ENCODE assay signal across 22 cellular contexts in the genomic region with DNA sequence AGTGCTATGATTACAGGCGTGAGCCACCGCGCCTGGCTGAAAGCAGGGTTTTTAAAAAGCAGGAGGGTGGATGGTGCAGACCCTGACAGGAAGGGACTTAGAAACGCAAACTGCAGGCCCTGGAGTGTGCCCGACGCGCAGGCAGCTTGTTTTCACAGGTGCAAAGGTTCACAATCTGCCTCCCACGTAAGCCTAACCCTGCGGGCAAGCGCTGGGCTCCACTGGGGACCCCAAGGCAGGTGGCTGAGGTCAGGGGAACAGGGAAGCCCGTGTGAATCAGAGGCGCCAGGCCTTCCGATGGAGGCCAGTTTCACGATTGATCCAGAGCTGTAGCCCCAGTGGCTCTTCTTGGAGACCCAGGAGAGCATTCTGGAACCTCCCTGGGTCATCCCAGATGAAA.
"Had no signal": no experiment of that assay in that cellular context is flagged by ENCODE, and none has a peak within 500 bp of the region (broad histone marks: within the 10 kb centered on the region; RNA-seq: fewer than 3 reads in every experiment).

No MANE protein-coding gene starts in this region.

- H3K27me3 ChIP-seq: body of pancreas, dorsolateral prefrontal cortex, hepatocyte, neural progenitor cell, pancreas, transverse colon had no signal

- H3K4me1 Mint-ChIP-seq: neural progenitor cell had no signal

- H3K4me3 ChIP-seq: body of pancreas, dorsolateral prefrontal cortex, hepatocyte, neural progenitor cell, pancreas, transverse colon had no signal

- H3K9me3 ChIP-seq: body of pancreas, pancreas, transverse colon had no signal

- H3K4me3 Mint-ChIP-seq: activated T-helper 1 cell treated with anti-CD3 and anti-CD28 coated beads, Interleukin-12 subunit alpha, Interleukin-12 subunit beta, Interleukin-2, Interleukin-4 antibody, amounts not matched to agents 30 ng/mL and 10 ng/mL and 1 ng/mL, durations not matched to agents 14 hours and 24 hours and 36 hours; neural progenitor cell had no signal

- H3K9me3 Mint-ChIP-seq: activated T-helper 1 cell treated with anti-CD3 and anti-CD28 coated beads, Interleukin-12 subunit alpha, Interleukin-12 subunit beta, Interleukin-2, Interleukin-4 antibody, amounts not matched to agents 30 ng/mL and 10 ng/mL and 1 ng/mL, durations not matched to agents 14 hours and 24 hours and 36 hours; neural progenitor cell had no signal

- H3K36me3 Mint-ChIP-seq: neural progenitor cell had no signal

- H3K27ac Mint-ChIP-seq: activated T-helper 1 cell treated with anti-CD3 and anti-CD28 coated beads, Interleukin-12 subunit alpha, Interleukin-12 subunit beta, Interleukin-2, Interleukin-4 antibody, amounts not matched to agents 30 ng/mL and 10 ng/mL and 1 ng/mL, durations not matched to agents 14 hours and 24 hours and 36 hours; neural progenitor cell had no signal

- DNase-seq: activated CD4-positive, alpha-beta T cell treated with anti-CD3 and anti-CD28 coated beads for 48 hours; activated CD4-positive, CD25-positive, alpha-beta regulatory T cell; activated naive CD4-positive, alpha-beta T cell; body of pancreas; caudate nucleus; foreskin fibroblast; left colon; mammary epithelial cell; SIG-M5; stimulated activated CD4-positive, alpha-beta T cell treated with anti-CD3 and anti-CD28 coated beads, Interleukin-12 subunit alpha, Interleukin-12 subunit beta, amount 100 ng/mL, for 4 hours; stimulated activated CD4-positive, alpha-beta T cell treated with anti-CD3 and anti-CD28 coated beads, Interleukin-1b, Interleukin-23, amount 100 ng/mL, for 48 hours; stimulated activated naive CD4-positive, alpha-beta T cell treated with Interleukin-2 at 50 U/mL for 16 hours; T-helper 1 cell; T-helper 9 cell had no signal

- ATAC-seq: body of pancreas, left colon, pancreas had no signal

- H3K27ac ChIP-seq: body of pancreas, dorsolateral prefrontal cortex, epithelial cell of prostate, hepatocyte, neural progenitor cell, pancreas, transverse colon had no signal

- H3K36me3 ChIP-seq: neural progenitor cell, pancreas, transverse colon had no signal

- H3K4me1 ChIP-seq: body of pancreas, neural progenitor cell, pancreas, transverse colon had no signal

- FAIRE-seq: colon, pancreas had no signal
